ENCODE assay signal across 23 cellular contexts in the genomic region with DNA sequence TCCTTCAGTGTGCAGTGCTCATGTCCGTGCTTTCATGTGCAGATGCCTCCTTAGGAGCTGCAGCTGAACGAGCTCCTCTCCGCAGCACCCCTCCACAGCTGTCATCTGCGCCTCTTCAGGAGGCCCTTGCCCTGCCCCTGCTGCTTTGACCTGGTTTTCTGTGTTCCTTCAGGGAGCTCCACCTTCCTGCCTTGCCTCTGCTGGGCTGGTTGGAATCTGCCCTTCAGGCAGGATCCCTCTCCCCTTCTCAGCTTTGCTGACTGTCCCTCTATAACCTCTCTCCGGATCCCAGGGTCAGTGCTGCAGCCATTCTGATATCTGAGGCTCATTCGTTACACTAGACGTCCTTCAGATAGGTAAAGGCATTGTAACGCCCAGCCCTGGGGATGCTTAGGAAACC.
DNase-seq lines count a peak whose midpoint lies in the region; ATAC-seq, FAIRE-seq and TF ChIP-seq lines count a peak whose summit lies in the region.
"Had no signal": no experiment of that assay in that cellular context is flagged by ENCODE, and none has a peak within 500 bp of the region (broad histone marks: within the 10 kb centered on the region; RNA-seq: fewer than 3 reads in every experiment).

No MANE protein-coding gene starts in this region.

- no peak overlapping the region for H4K8ac ChIP-seq in neuronal stem cell (ENCODE audit: low read depth, low read length)

- H3K4me2 ChIP-seq in A549 (peak overlapping the region; percentile 93), neuronal stem cell (ENCODE audit: insufficient read depth, low read length, poor library complexity, severe bottlenecking) (no peak overlapping the region)
- H3K4me2 ChIP-seq: KMS-11 had no signal

- H3K9ac ChIP-seq in neuronal stem cell (ENCODE audit: low read depth, low read length, poor library complexity) = no peak overlapping the region
- H3K9ac ChIP-seq: GM23248, KMS-11 had no signal

- no peak for ATAC-seq in A549

- TF ChIP-seq POLR2A in A549 (IDR thresholded peaks at IDR 0.05; ENCODE audit: low read length) (no peak), adrenal gland (IDR thresholded peaks at IDR 0.05) (no peak)

- peak overlapping the region; percentile 72 for H3K18ac ChIP-seq in neuronal stem cell (ENCODE audit: low read length)

- H3K4ac ChIP-seq in neuronal stem cell (ENCODE audit: low read length) = no peak overlapping the region

- 73% methylated on average over 4 of the region's 8 CpGs for WGBS in A549 (ENCODE audit: missing lambda C conversion rate)
- WGBS in adrenal gland, 4 donors = 65 to 73% (median 68%) methylated on average over 8 of the region's 8 CpGs
- WGBS in neuronal stem cell (ENCODE audit: extremely low coverage in 2 of 2, insufficient read length in 2 of 2, insufficient replicate concordance in 1 of 2), 2 donors = no CpG with 5 or more reads among the region's 8 CpGs

- H3K4me3 ChIP-seq in A549 (no peak overlapping the region), adrenal gland (no peak overlapping the region), neuronal stem cell (ENCODE audit: low read length in 2 of 2) (no peak overlapping the region)
- H3K4me3 ChIP-seq: GM23248, HAP-1 had no signal

- H2BK120ac ChIP-seq in neuronal stem cell (ENCODE audit: low read depth, low read length) = no peak overlapping the region

- CTCF ChIA-PET in A549 (lab: Yijun Ruan, JAX) = interaction anchor here (0.6 to 1.7 kb wide), 2 partner anchors 10 to 42 kb away, joined by 3 to 6 read pairs; no protein-coding TSS in a partner anchor

- TF ChIP-seq CTCF in A549 (IDR thresholded peaks at IDR 0.05) (no peak), adrenal gland (IDR thresholded peaks at IDR 0.05) (no peak)

- H3K36me3 ChIP-seq in adrenal gland (replicated peaks in 1 of 2) = peaks cover 0 to 6% of the 10 kb centered on the region in 2 donors
- H3K36me3 ChIP-seq in neuronal stem cell (replicated peaks in 1 of 2; ENCODE audit: control insufficient read depth in 2 of 2, insufficient read depth in 2 of 2, low read length in 2 of 2) = peaks cover 0 to 12% of the 10 kb centered on the region in 2 donors
- H3K36me3 ChIP-seq: BE2C, HAP-1 had no signal

- H3K27me3 ChIP-seq in adrenal gland (no peaks in the 10 kb centered on the region), neuronal stem cell (ENCODE audit: control insufficient read depth in 3 of 3, insufficient read depth in 3 of 3, low read depth in 1 of 3, low read length in 3 of 3) (peaks cover 0 to 2% (median 0%) of the 10 kb centered on the region in 3 experiments)
- H3K27me3 ChIP-seq: BE2C had no signal

- peaks cover 10% of the 10 kb centered on the region for H3K79me1 ChIP-seq in neuronal stem cell (ENCODE audit: low read depth, low read length)

- H3K27ac ChIP-seq in A549 (peak overlapping the region; percentile 97), adrenal gland (peak overlapping the region in 3 of 5 donors; percentile 38 to 68 (median 47)), neuronal stem cell (replicated peaks; ENCODE audit: low read length) (no peak overlapping the region)
- H3K27ac ChIP-seq: GM23248, KMS-11 had no signal

- no peak overlapping the region for H3K23ac ChIP-seq in neuronal stem cell (ENCODE audit: low read depth, low read length, poor library complexity)

- POLR2A ChIA-PET in A549 (lab: Yijun Ruan, JAX) = no interaction called here

- no peak overlapping the region for H2AFZ ChIP-seq in neuronal stem cell (ENCODE audit: low read length)
- H2AFZ ChIP-seq: GM23248 had no signal

- intact Hi-C loops in adrenal gland (cut with DNase I) = no loop called here

- TF ChIP-seq RAD21 in A549 (conservative IDR thresholded peaks at IDR 0.05 in 1 of 2, IDR thresholded peaks at IDR 0.05 in 1 of 2) = no peak

- no peak overlapping the region for H2AK5ac ChIP-seq in neuronal stem cell (ENCODE audit: low read depth, low read length)

- H2BK5ac ChIP-seq in neuronal stem cell (ENCODE audit: low read length) = no peak overlapping the region

- no peak for TF ChIP-seq EP300 in A549 (IDR thresholded peaks at IDR 0.05)

- H4K91ac ChIP-seq in neuronal stem cell (ENCODE audit: low read depth, low read length, poor library complexity) = no peak overlapping the region

- H3K4me1 ChIP-seq in A549 = peaks cover 80% of the 10 kb centered on the region
- peaks cover 20 to 55% of the 10 kb centered on the region in 2 donors for H3K4me1 ChIP-seq in adrenal gland (replicated peaks in 1 of 2)
- H3K4me1 ChIP-seq in neuronal stem cell (ENCODE audit: control insufficient read depth in 2 of 2, insufficient read depth in 1 of 2, low read depth in 1 of 2, low read length in 2 of 2) = peaks cover 0 to 31% of the 10 kb centered on the region in 2 donors
- H3K4me1 ChIP-seq: BE2C had no signal

- no peak overlapping the region for H3K14ac ChIP-seq in neuronal stem cell (ENCODE audit: low read length)

- no peak for FAIRE-seq in A549 (lab: Jason Lieb, UNC)
- FAIRE-seq: A204.1, GM12892 had no signal

- DNase-seq in A549 (ENCODE audit: low read depth in 1 of 2, low spot score in 1 of 2) (no peak), HT-29 (ENCODE audit: low spot score) (peak; percentile 54), adrenal gland (no peak), neuronal stem cell (ENCODE audit: low spot score) (no peak), NOMO-1 treated with DMSO at 0.1 percent for 48 hours (lab: John Stamatoyannopoulos, UW; ENCODE audit: unreplicated experiment) (no peak), HPDE6-E6E7 (ENCODE audit: extremely low spot score) (no peak), NCI-H446 treated with DMSO at 0.1 percent for 48 hours (lab: John Stamatoyannopoulos, UW) (no peak), CD1c-positive myeloid dendritic cell (ENCODE audit: extremely low spot score) (no peak)
- DNase-seq: CD4-positive, CD25-positive, alpha-beta regulatory T cell; DND-41; IMR-90; NCI-H1092 treated with DMSO at 0.1 percent for 48 hours; NCI-H1436 treated with DMSO at 0.1 percent for 48 hours; NCI-H1930; NCI-H510A; NCI-H748 treated with DMSO at 0.1 percent for 48 hours; SIG-M5 had no signal

- H3K9me3 ChIP-seq in A549 (no peaks in the 10 kb centered on the region), adrenal gland (replicated peaks in 1 of 3) (no peaks in the 10 kb centered on the region), neuronal stem cell (replicated peaks in 1 of 2; ENCODE audit: control insufficient read depth in 2 of 2, insufficient read depth in 1 of 2, low read depth in 1 of 2, low read length in 2 of 2) (peaks cover 0 to 4% of the 10 kb centered on the region in 2 donors)
- H3K9me3 ChIP-seq: BE2C, HAP-1 had no signal

- no peak overlapping the region for H2BK12ac ChIP-seq in neuronal stem cell (ENCODE audit: low read length)

- H2BK15ac ChIP-seq in neuronal stem cell (ENCODE audit: low read length) = no peak overlapping the region

TF ChIP-seq in A549, 52 proteins besides CTCF, POLR2A, EP300 and RAD21 (continues in another document):
- no peak for TF ChIP-seq BHLHE40 (IDR thresholded peaks at IDR 0.05; ENCODE audit: low read depth, low read length)
- no peak for TF ChIP-seq FOSB (CRISPR knock-in tag; IDR thresholded peaks at IDR 0.05)
- TF ChIP-seq, protein P1, sequence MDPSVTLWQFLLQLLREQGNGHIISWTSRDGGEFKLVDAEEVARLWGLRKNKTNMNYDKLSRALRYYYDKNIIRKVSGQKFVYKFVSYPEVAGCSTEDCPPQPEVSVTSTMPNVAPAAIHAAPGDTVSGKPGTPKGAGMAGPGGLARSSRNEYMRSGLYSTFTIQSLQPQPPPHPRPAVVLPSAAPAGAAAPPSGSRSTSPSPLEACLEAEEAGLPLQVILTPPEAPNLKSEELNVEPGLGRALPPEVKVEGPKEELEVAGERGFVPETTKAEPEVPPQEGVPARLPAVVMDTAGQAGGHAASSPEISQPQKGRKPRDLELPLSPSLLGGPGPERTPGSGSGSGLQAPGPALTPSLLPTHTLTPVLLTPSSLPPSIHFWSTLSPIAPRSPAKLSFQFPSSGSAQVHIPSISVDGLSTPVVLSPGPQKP (IDR thresholded peaks at IDR 0.05; ENCODE audit: low read depth, low read length) = no peak
- no peak for TF ChIP-seq TP53 (CRISPR knock-in tag; IDR thresholded peaks at IDR 0.05)
- TF ChIP-seq, protein P2, sequence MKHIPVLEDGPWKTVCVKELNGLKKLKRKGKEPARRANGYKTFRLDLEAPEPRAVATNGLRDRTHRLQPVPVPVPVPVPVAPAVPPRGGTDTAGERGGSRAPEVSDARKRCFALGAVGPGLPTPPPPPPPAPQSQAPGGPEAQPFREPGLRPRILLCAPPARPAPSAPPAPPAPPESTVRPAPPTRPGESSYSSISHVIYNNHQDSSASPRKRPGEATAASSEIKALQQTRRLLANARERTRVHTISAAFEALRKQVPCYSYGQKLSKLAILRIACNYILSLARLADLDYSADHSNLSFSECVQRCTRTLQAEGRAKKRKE (CRISPR knock-in tag; IDR thresholded peaks at IDR 0.05; ENCODE audit: low read depth) = no peak
- no peak for TF ChIP-seq EHMT2 (IDR thresholded peaks at IDR 0.05; ENCODE audit: low read depth)
- TF ChIP-seq MAFK (IDR thresholded peaks at IDR 0.05; ENCODE audit: partially characterized antibody) = no peak
- no peak for TF ChIP-seq CHD4 (IDR thresholded peaks at IDR 0.05; ENCODE audit: borderline replicate concordance)
- TF ChIP-seq NR3C1 (IDR thresholded peaks at IDR 0.05) = no peak
- TF ChIP-seq, protein P3, sequence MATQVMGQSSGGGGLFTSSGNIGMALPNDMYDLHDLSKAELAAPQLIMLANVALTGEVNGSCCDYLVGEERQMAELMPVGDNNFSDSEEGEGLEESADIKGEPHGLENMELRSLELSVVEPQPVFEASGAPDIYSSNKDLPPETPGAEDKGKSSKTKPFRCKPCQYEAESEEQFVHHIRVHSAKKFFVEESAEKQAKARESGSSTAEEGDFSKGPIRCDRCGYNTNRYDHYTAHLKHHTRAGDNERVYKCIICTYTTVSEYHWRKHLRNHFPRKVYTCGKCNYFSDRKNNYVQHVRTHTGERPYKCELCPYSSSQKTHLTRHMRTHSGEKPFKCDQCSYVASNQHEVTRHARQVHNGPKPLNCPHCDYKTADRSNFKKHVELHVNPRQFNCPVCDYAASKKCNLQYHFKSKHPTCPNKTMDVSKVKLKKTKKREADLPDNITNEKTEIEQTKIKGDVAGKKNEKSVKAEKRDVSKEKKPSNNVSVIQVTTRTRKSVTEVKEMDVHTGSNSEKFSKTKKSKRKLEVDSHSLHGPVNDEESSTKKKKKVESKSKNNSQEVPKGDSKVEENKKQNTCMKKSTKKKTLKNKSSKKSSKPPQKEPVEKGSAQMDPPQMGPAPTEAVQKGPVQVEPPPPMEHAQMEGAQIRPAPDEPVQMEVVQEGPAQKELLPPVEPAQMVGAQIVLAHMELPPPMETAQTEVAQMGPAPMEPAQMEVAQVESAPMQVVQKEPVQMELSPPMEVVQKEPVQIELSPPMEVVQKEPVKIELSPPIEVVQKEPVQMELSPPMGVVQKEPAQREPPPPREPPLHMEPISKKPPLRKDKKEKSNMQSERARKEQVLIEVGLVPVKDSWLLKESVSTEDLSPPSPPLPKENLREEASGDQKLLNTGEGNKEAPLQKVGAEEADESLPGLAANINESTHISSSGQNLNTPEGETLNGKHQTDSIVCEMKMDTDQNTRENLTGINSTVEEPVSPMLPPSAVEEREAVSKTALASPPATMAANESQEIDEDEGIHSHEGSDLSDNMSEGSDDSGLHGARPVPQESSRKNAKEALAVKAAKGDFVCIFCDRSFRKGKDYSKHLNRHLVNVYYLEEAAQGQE (IDR thresholded peaks at IDR 0.05) = no peak
- TF ChIP-seq ZNF302 (CRISPR knock-in tag; IDR thresholded peaks at IDR 0.05) = no peak
